Comparison of ENCODE assay signal across 22 cellular contexts in genomic region chr4:27098034-27098433, GRCh38.
A peak's percentile ranks its signal among the peaks of the same experiment; 100 is the strongest.
DNase-seq lines count a peak whose midpoint lies in the region; ATAC-seq, FAIRE-seq and TF ChIP-seq lines count a peak whose summit lies in the region.
"Had no signal": no experiment of that assay in that cellular context is flagged by ENCODE, and none has a peak within 500 bp of the region (broad histone marks: within the 10 kb centered on the region; RNA-seq: fewer than 3 reads in every experiment).

No MANE protein-coding gene starts in this region.

- no peak overlapping the region for H3K27ac Mint-ChIP-seq in endothelial cell (ENCODE audit: unreplicated experiment)
- H3K27ac Mint-ChIP-seq: B cell; CD4-positive, alpha-beta T cell; CD8-positive, alpha-beta T cell had no signal

- no peak for FAIRE-seq in K562 (lab: Jason Lieb, UNC)
- FAIRE-seq: A549, D721Med, G401.6, GM12892, GM18507 had no signal

- peaks cover 2% of the 10 kb centered on the region for H3K27me3 Mint-ChIP-seq in endothelial cell (ENCODE audit: unreplicated experiment)

- TF ChIP-seq CTCF in K562 (IDR thresholded peaks at IDR 0.05 in 2 of 3, conservative IDR thresholded peaks at IDR 0.05 in 1 of 3; ENCODE audit: insufficient read depth in 2 of 3, low read depth in 1 of 3, low read length in 3 of 3): no peak
- TF ChIP-seq CTCF in endothelial cell (IDR thresholded peaks at IDR 0.05; ENCODE audit: unreplicated experiment): no peak

- no peaks in the 10 kb centered on the region; a peak in 1 of 5 replicates for H3K4me1 ChIP-seq in K562 (replicated peaks in 1 of 2; ENCODE audit: control insufficient read depth in 2 of 2, insufficient read depth in 2 of 2, low read length in 2 of 2)
- H3K4me1 ChIP-seq: A549, Caco-2 had no signal

- no peaks in the 10 kb centered on the region for H4K20me1 ChIP-seq in K562 (replicated peaks; ENCODE audit: control insufficient read depth, insufficient read depth, low read length)

- no peak overlapping the region for H3K4me2 ChIP-seq in K562 (ENCODE audit: insufficient read depth, low read length)
- H3K4me2 ChIP-seq: A549; BLaER1 treated with 17β-estradiol and CSF1 and Interleukin-3, amounts not matched to agents 10 nM and 100 nM had no signal

- no TSS peak for BruUV-seq in K562 (replicated peaks; lab: Mats Ljungman, UMichigan)

- H3K27ac ChIP-seq in K562 (ENCODE audit: extremely low read depth, low read depth, low read length): no peak overlapping the region
- H3K27ac ChIP-seq: A549; BLaER1 treated with 17β-estradiol and CSF1 and Interleukin-3, amounts not matched to agents 10 nM and 100 nM; C4-2B had no signal

- intact Hi-C loops in K562 (cut with micrococcal nuclease): no loop called here

- TF ChIP-seq POLR2A in K562 (conservative IDR thresholded peaks at IDR 0.05): no peak

- TF ChIP-seq EP300 in K562 (IDR thresholded peaks at IDR 0.05; ENCODE audit: low read length): no peak

- H3K9ac ChIP-seq in K562 (ENCODE audit: insufficient read depth in 1 of 2, low read depth in 2 of 2, low read length in 2 of 2): no peak overlapping the region
- H3K9ac ChIP-seq: BLaER1 treated with 17β-estradiol and CSF1 and Interleukin-3, amounts not matched to agents 10 nM and 100 nM had no signal

- WGBS in K562 (ENCODE audit: insufficient coverage, low coverage, missing lambda C conversion rate): 0% methylated on average over 1 of the region's 1 CpG

- no peak overlapping the region for H3K4me3 Mint-ChIP-seq in endothelial cell (ENCODE audit: unreplicated experiment)
- H3K4me3 Mint-ChIP-seq: B cell; CD4-positive, alpha-beta T cell; CD8-positive, alpha-beta T cell had no signal

- POLR2A ChIA-PET in K562 (lab: Yijun Ruan, JAX): no interaction called here

- no peaks in the 10 kb centered on the region for H3K79me2 ChIP-seq in K562 (ENCODE audit: control insufficient read depth, insufficient read depth, low read length)

- H3K4me3 ChIP-seq in K562: no peak overlapping the region
- H3K4me3 ChIP-seq: A549; BLaER1 treated with 17β-estradiol and CSF1 and Interleukin-3, amounts not matched to agents 10 nM and 100 nM had no signal

- H3K9me3 Mint-ChIP-seq in endothelial cell (ENCODE audit: unreplicated experiment): no peaks in the 10 kb centered on the region
- H3K9me3 Mint-ChIP-seq: CD4-positive, alpha-beta T cell; CD8-positive, alpha-beta T cell had no signal

- H3K4me1 Mint-ChIP-seq in endothelial cell (ENCODE audit: unreplicated experiment): peaks cover 12% of the 10 kb centered on the region
- H3K4me1 Mint-ChIP-seq: B cell had no signal

- H3K9me1 ChIP-seq in K562 (ENCODE audit: control insufficient read depth, insufficient read depth, low read length): no peaks in the 10 kb centered on the region

- in situ Hi-C loops in K562 (cut with MboI): no loop called here

- H3K27me3 ChIP-seq in K562 (ENCODE audit: control insufficient read depth in 2 of 2, insufficient read depth in 2 of 2, low read length in 2 of 2): peaks cover 0 to 4% of the 10 kb centered on the region in 2 experiments; a peak in 2 of 5 replicates
- H3K27me3 ChIP-seq: BLaER1 treated with 17β-estradiol and CSF1 and Interleukin-3, amounts not matched to agents 10 nM and 100 nM had no signal

- DNase-seq in K562 (ENCODE audit: extremely low read depth in 1 of 4, low spot score in 3 of 4): no peak
- DNase-seq in myocyte (ENCODE audit: low read depth): peak; percentile 12
- no peak for DNase-seq in D341Med (ENCODE audit: low spot score)
- DNase-seq in endothelial cell (ENCODE audit: low spot score): no peak
- DNase-seq in KG1 (lab: John Stamatoyannopoulos, UW): no peak
- DNase-seq in foreskin melanocyte: no peak
- DNase-seq: 8988T; AML-193; Caco-2; CD4-positive, alpha-beta T cell; CD8-positive, alpha-beta T cell; DMS79 treated with DMSO at 0.1 percent for 48 hours; GF-D8 had no signal

- H3K36me3 Mint-ChIP-seq in endothelial cell (ENCODE audit: low read depth, unreplicated experiment): no peaks in the 10 kb centered on the region
- H3K36me3 Mint-ChIP-seq: CD8-positive, alpha-beta T cell had no signal

- no peaks in the 10 kb centered on the region for H3K36me3 ChIP-seq in K562 (ENCODE audit: control insufficient read depth, insufficient read depth, low read length)
- H3K36me3 ChIP-seq: BLaER1 treated with 17β-estradiol and CSF1 and Interleukin-3, amounts not matched to agents 10 nM and 100 nM had no signal

- H2AFZ ChIP-seq in K562 (ENCODE audit: low read depth, low read length): no peak overlapping the region

- H3K9me3 ChIP-seq in K562 (replicated peaks; ENCODE audit: control insufficient read depth, insufficient read depth, low read depth, low read length): no peaks in the 10 kb centered on the region
- H3K9me3 ChIP-seq: A549; BLaER1 treated with 17β-estradiol and CSF1 and Interleukin-3, amounts not matched to agents 10 nM and 100 nM; Caco-2 had no signal

- ATAC-seq in HG03354 (IDR thresholded peaks at IDR 0.05; ENCODE audit: poor library complexity, severe bottlenecking, unreplicated experiment) (peak; percentile 31), K562 (no peak)
- ATAC-seq: A549; CD8-positive, alpha-beta T cell had no signal

- CTCF ChIA-PET in K562 (lab: Yijun Ruan, JAX; ENCODE audit: low intra/inter-chr PET ratio): no interaction called here

- TF ChIP-seq RAD21 in K562 (CRISPR knock-in tag; conservative IDR thresholded peaks at IDR 0.05 in 1 of 2, IDR thresholded peaks at IDR 0.05 in 1 of 2): no peak

TF ChIP-seq in K562, 482 proteins besides CTCF, POLR2A, EP300 and RAD21:
- no peak for TF ChIP-seq CBFA2T2 (conservative IDR thresholded peaks at IDR 0.05)
- TF ChIP-seq FOXK1 (CRISPR knock-in tag; IDR thresholded peaks at IDR 0.05; ENCODE audit: borderline replicate concordance): no peak
- no peak for TF ChIP-seq CAMTA2 (CRISPR knock-in tag; conservative IDR thresholded peaks at IDR 0.05)
- TF ChIP-seq YY1 (IDR thresholded peaks at IDR 0.05; ENCODE audit: borderline replicate concordance in 1 of 3, control insufficient read depth in 1 of 3, extremely low read depth in 1 of 3, insufficient read depth in 3 of 3, insufficient read length in 1 of 3, insufficient replicate concordance in 2 of 3, low read depth in 1 of 3, low read length in 2 of 3): peak in 1 of 3 experiments; percentile 35
- TF ChIP-seq ZNF24 (IDR thresholded peaks at IDR 0.05): peak; percentile 63; the same call in 1 of the 2 replicates
- TF ChIP-seq SP2 (IDR thresholded peaks at IDR 0.05; ENCODE audit: extremely low read depth, low read depth, low read length, poor library complexity, severe bottlenecking): no peak
- TF ChIP-seq, protein P1, sequence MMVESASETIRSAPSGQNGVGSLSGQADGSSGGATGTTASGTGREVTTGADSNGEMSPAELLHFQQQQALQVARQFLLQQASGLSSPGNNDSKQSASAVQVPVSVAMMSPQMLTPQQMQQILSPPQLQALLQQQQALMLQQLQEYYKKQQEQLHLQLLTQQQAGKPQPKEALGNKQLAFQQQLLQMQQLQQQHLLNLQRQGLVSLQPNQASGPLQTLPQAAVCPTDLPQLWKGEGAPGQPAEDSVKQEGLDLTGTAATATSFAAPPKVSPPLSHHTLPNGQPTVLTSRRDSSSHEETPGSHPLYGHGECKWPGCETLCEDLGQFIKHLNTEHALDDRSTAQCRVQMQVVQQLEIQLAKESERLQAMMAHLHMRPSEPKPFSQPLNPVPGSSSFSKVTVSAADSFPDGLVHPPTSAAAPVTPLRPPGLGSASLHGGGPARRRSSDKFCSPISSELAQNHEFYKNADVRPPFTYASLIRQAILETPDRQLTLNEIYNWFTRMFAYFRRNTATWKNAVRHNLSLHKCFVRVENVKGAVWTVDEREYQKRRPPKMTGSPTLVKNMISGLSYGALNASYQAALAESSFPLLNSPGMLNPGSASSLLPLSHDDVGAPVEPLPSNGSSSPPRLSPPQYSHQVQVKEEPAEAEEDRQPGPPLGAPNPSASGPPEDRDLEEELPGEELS (CRISPR knock-in tag; IDR thresholded peaks at IDR 0.05; ENCODE audit: borderline replicate concordance): no peak
- TF ChIP-seq ZNF561 (CRISPR knock-in tag; conservative IDR thresholded peaks at IDR 0.05): no peak
- no peak for TF ChIP-seq CBX3 (IDR thresholded peaks at IDR 0.05; ENCODE audit: borderline replicate concordance in 1 of 2, low read length in 2 of 2)
- no peak for TF ChIP-seq ARNT (IDR thresholded peaks at IDR 0.05)
